ENCODE assay signal across 14 cellular contexts in the genomic region with DNA sequence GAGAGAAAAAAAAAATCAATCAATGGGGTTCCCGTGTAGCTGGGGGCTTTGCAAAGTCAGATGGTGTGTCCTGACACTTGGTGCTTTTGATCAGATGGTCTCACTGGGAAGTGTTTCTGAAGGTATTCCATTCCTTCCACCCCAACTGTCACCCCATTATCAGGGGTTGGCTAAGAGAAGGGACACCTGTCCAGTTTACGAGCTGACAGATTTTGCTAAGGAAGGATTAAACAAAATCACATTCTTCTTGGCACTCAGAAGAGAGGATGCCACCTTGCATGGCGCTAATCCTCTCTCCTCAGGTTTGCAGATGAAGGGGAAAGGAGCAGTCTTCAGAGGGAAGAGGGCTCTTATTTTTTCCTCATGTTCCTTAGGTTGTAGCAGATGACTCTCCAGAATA.
DNase-seq lines count a peak whose midpoint lies in the region; ATAC-seq and TF ChIP-seq lines count a peak whose summit lies in the region.
"Had no signal": no experiment of that assay in that cellular context is flagged by ENCODE, and none has a peak within 500 bp of the region (broad histone marks: within the 10 kb centered on the region; RNA-seq: fewer than 3 reads in every experiment).

No MANE protein-coding gene starts in this region.

- peak; percentile 68 for DNase-seq in G401 (ENCODE audit: low spot score)
- DNase-seq in NCI-H524 treated with DMSO at 0.1 percent for 48 hours (lab: John Stamatoyannopoulos, UW), result peak; percentile 97
- DNase-seq in cerebellum (ENCODE audit: low spot score), result peak; percentile 44
- DNase-seq in SIG-M5 treated with dmso at 0.1 percent for 504 hours (lab: John Stamatoyannopoulos, UW; ENCODE audit: unreplicated experiment), result no peak
- DNase-seq in heart right ventricle, result no peak
- DNase-seq in GM23248, result no peak
- DNase-seq: CD4-positive, alpha-beta T cell; CD8-positive, alpha-beta memory T cell; DMS 273 treated with DMSO at 0.1 percent for 48 hours; DMS79; EL; GF-D8; H7; HCEC 1CT had no signal

- TF ChIP-seq CTCF in heart right ventricle (IDR thresholded peaks at IDR 0.05), result no peak

- H4K20me1 ChIP-seq in GM23248 (ENCODE audit: insufficient read depth), result no peaks in the 10 kb centered on the region

- no peaks in the 10 kb centered on the region for H3K27me3 ChIP-seq in heart right ventricle
- peaks cover 15% of the 10 kb centered on the region for H3K27me3 ChIP-seq in GM23248 (replicated peaks; ENCODE audit: insufficient read depth)

- H3K9ac ChIP-seq in GM23248, result no peak overlapping the region

- no peaks in the 10 kb centered on the region for H3K79me2 ChIP-seq in GM23248 (ENCODE audit: insufficient read depth)

- no peak overlapping the region for H3K4me2 ChIP-seq in GM23248 (ENCODE audit: unreplicated experiment)

- no peaks in the 10 kb centered on the region for H3K9me2 ChIP-seq in GM23248 (ENCODE audit: insufficient read depth)

- no peak overlapping the region for H3K4me3 ChIP-seq in heart right ventricle
- H3K4me3 ChIP-seq in GM23248, result no peak overlapping the region

- H3K36me3 ChIP-seq in heart right ventricle, result peaks cover 0 to under 1% (median 0%) of the 10 kb centered on the region in 9 donors
- H3K36me3 ChIP-seq in GM23248 (ENCODE audit: low read depth), result no peaks in the 10 kb centered on the region

- H3K9me3 ChIP-seq in heart right ventricle (no peaks in the 10 kb centered on the region), GM23248 (ENCODE audit: low read depth) (no peaks in the 10 kb centered on the region)

- H3K27ac ChIP-seq in heart right ventricle (no peak overlapping the region), GM23248 (no peak overlapping the region)

- no peak for ATAC-seq in heart right ventricle

- in situ Hi-C loops in G401 (cut with HindIII; ENCODE audit: low sequenced_read_pairs) (no loop called here), GM23248 (cut with MboI) (no loop called here)

- no peak overlapping the region for H2AFZ ChIP-seq in GM23248

- H3K4me1 ChIP-seq in heart right ventricle, result peaks cover 9 to 56% (median 40%) of the 10 kb centered on the region in 9 donors
- peaks cover 11% of the 10 kb centered on the region for H3K4me1 ChIP-seq in GM23248 (ENCODE audit: insufficient read depth)

- 89 to 90% methylated on average over 3 of the region's 3 CpGs for WGBS in heart right ventricle, 2 donors
- WGBS in GM23248 (ENCODE audit: low coverage in 1 of 2, low lambda C conversion rate in 2 of 2, missing lambda C conversion rate in 2 of 2), 2 experiments, result 46 to 50% methylated on average over 3 of the region's 3 CpGs

- H3F3A ChIP-seq in GM23248 (ENCODE audit: insufficient read depth), result no peaks in the 10 kb centered on the region

- intact Hi-C loops in heart right ventricle (cut with DNase I), result loop anchor here in 1 of 10 donors (10.0 kb wide), 1 partner anchor 108 kb away; the partner anchor contains the start of gene ETV5

Comparison
In these comparisons a context has a peak if more than half of its experiments do, and no peak if none do; other contexts are left out.
1. DNase-seq: peak in G401 (single experiment), NCI-H524 treated with DMSO at 0.1 percent for 48 hours (single experiment) and cerebellum (single experiment); none in SIG-M5 treated with dmso at 0.1 percent for 504 hours (single experiment), heart right ventricle (0 of 2) and GM23248 (single experiment).